8 cellular contexts compared by ENCODE assay signal in genomic region chr12:47079894-47080724, GRCh38. TPM values are rescaled to one million over a fixed set of nuclear protein-coding genes. Genes with fewer than 3 reads are reported as not detected.
DNase-seq lines count a peak whose midpoint lies in the region; ATAC-seq and TF ChIP-seq lines count a peak whose summit lies in the region.

TSS of gene AMIGO2 (minus strand) at chr12:47079959. CDS start at chr12:47079002, 957 bp downstream.

- DNase-seq in A673 (ENCODE audit: low spot score), result peak; percentile 78
- no peak for DNase-seq in Jurkat, Clone E6-1 (ENCODE audit: low read depth, low spot score)
- peak; percentile 34 to 42 for DNase-seq in activated CD4-positive, alpha-beta T cell treated with anti-CD3 and anti-CD28 coated beads for 4 hours
- peak in 1 of 2 donors; percentile 90 for DNase-seq in lower leg skin (ENCODE audit: low spot score in 2 of 2)
- peak; percentile 23 to 48 (median 31) for DNase-seq in stimulated activated CD4-positive, alpha-beta T cell treated with anti-CD3 and anti-CD28 coated beads, TNF-alpha, amount 100 ng/mL, for 4 hours (ENCODE audit: low read depth in 3 of 3)

- H3K27ac ChIP-seq in A673 (ENCODE audit: low read depth, low read length, poor library complexity, severe bottlenecking), result peak within 1 kb of the TSS; percentile 67
- peak within 1 kb of the TSS; percentile 74 for H3K27ac ChIP-seq in duodenal mucosa (ENCODE audit: low read depth, low read length)

- intact Hi-C loops in A673 (cut with micrococcal nuclease; ENCODE audit: unreplicated experiment) (loop anchor here (5.0 kb wide), 3 partner anchors 142 to 317 kb away; no protein-coding TSS in a partner anchor), lower leg skin (cut with DNase I; ENCODE audit: low total_unique reads) (no loop called here)

- H3K4me3 ChIP-seq in A673 (ENCODE audit: low read depth, low read length, poor library complexity, severe bottlenecking) (peak within 1 kb of the TSS; percentile 69), duodenal mucosa (ENCODE audit: low read depth in 1 of 2, low read length in 2 of 2) (peak within 1 kb of the TSS; percentile 78 to 80), lower leg skin (ENCODE audit: low read depth, poor library complexity, severe bottlenecking) (peak within 1 kb of the TSS; percentile 71)
- peak within 1 kb of the TSS; percentile 56 for H3K4me3 ChIP-seq in Jurkat, Clone E6-1 (ENCODE audit: low read length)

- no peak for TF ChIP-seq CTCF in A673 (conservative IDR thresholded peaks at IDR 0.05; ENCODE audit: low read depth, low read length)
- no peak for TF ChIP-seq CTCF in lower leg skin (IDR thresholded peaks at IDR 0.05)

- 0% methylated on average over 20 to 31 of the region's 59 CpGs for WGBS in lower leg skin, 2 donors

- no peaks in the 10 kb centered on the region for H3K36me3 ChIP-seq in A673 (ENCODE audit: insufficient read depth, low read length, poor library complexity, severe bottlenecking)
- no peaks in the 10 kb centered on the region for H3K36me3 ChIP-seq in duodenal mucosa (ENCODE audit: control insufficient read depth in 1 of 2, insufficient read depth in 2 of 2, low read length in 2 of 2)

- POLR2A ChIA-PET in A673 (lab: Charles Lee; ENCODE audit: low non-redundant PET), result no interaction called here

- ATAC-seq in GM19043 (IDR thresholded peaks at IDR 0.05; ENCODE audit: low read depth, unreplicated experiment) (peak; percentile 11), GM21717 (IDR thresholded peaks at IDR 0.05; ENCODE audit: unreplicated experiment) (no peak)

- no TSS peak for BruUV-seq in A673 (replicated peaks; lab: Mats Ljungman, UMichigan)

- H3K9me3 ChIP-seq in A673 (ENCODE audit: low read depth, low read length, poor library complexity, severe bottlenecking), result no peaks in the 10 kb centered on the region
- H3K9me3 ChIP-seq in duodenal mucosa (ENCODE audit: control insufficient read depth in 1 of 2, low read length in 2 of 2), result no peaks in the 10 kb centered on the region

- peak within 1 kb of the TSS; percentile 78 to 79 for H3K9ac ChIP-seq in duodenal mucosa (ENCODE audit: low read depth in 1 of 2, low read length in 2 of 2)

- H3K27me3 ChIP-seq in A673 (replicated peaks; ENCODE audit: insufficient read depth, low read depth, low read length, poor library complexity) (no peaks in the 10 kb centered on the region), duodenal mucosa (ENCODE audit: control insufficient read depth in 1 of 2, insufficient read depth in 2 of 2, low read length in 2 of 2) (peaks cover 10 to 17% of the 10 kb centered on the region in 2 donors)

- peaks cover 53% of the 10 kb centered on the region for H3K4me1 ChIP-seq in A673 (ENCODE audit: insufficient read depth, low read length, poor library complexity, severe bottlenecking)
- H3K4me1 ChIP-seq in duodenal mucosa (ENCODE audit: control insufficient read depth in 1 of 2, insufficient read depth in 2 of 2, low read length in 2 of 2), result peaks cover 7 to 8% of the 10 kb centered on the region in 2 donors

- CTCF ChIA-PET in A673 (lab: Charles Lee), result interaction anchor here (0.6 to 1.1 kb wide), 4 partner anchors 10 to 228 kb away, joined by 3 to 5 read pairs (median 4); no protein-coding TSS in a partner anchor

- no peak for TF ChIP-seq POLR2A in lower leg skin (IDR thresholded peaks at IDR 0.05)

RNA-seq across cellular contexts. Expression of gene AMIGO2, which starts in this region (rescaled TPM):
- 10.9 and 16.7 TPM in 2 replicates for total RNA-seq in A673 (2021)
- 2.9 TPM for polyA plus RNA-seq in Jurkat, Clone E6-1 (2012; ENCODE audit: insufficient read depth, insufficient read length)
- total RNA-seq in lower leg skin, result 1 to 10 TPM; 1.5 to 3.4 (median 3.1) TPM
